1 cellular context compared by ENCODE assay signal in the genomic region with DNA sequence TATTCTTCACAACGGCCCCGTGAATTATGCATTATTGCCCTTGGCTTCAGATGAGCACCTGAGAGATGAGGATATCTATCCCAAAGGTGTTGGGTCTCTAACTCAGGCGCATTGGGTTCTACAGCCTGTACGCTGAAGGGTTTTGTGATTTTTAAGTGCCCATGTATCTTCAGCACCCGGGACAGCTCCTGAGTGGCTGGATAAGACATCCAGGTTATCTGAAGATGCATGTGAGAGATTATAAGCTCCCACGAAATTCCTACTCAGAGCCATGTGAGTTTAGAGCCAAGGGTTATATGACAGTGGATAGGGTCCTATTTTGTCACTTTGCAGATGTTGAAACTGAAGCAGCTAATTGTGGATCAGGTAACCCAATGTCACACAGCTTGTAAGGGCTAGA.
A peak's percentile ranks its signal among the peaks of the same experiment; 100 is the strongest.
TF ChIP-seq lines count a peak whose summit lies in the region.

No MANE protein-coding gene starts in this region.

TF ChIP-seq in A549, 52 proteins besides CTCF, POLR2A, EP300 and RAD21:
- TF ChIP-seq, protein P1, sequence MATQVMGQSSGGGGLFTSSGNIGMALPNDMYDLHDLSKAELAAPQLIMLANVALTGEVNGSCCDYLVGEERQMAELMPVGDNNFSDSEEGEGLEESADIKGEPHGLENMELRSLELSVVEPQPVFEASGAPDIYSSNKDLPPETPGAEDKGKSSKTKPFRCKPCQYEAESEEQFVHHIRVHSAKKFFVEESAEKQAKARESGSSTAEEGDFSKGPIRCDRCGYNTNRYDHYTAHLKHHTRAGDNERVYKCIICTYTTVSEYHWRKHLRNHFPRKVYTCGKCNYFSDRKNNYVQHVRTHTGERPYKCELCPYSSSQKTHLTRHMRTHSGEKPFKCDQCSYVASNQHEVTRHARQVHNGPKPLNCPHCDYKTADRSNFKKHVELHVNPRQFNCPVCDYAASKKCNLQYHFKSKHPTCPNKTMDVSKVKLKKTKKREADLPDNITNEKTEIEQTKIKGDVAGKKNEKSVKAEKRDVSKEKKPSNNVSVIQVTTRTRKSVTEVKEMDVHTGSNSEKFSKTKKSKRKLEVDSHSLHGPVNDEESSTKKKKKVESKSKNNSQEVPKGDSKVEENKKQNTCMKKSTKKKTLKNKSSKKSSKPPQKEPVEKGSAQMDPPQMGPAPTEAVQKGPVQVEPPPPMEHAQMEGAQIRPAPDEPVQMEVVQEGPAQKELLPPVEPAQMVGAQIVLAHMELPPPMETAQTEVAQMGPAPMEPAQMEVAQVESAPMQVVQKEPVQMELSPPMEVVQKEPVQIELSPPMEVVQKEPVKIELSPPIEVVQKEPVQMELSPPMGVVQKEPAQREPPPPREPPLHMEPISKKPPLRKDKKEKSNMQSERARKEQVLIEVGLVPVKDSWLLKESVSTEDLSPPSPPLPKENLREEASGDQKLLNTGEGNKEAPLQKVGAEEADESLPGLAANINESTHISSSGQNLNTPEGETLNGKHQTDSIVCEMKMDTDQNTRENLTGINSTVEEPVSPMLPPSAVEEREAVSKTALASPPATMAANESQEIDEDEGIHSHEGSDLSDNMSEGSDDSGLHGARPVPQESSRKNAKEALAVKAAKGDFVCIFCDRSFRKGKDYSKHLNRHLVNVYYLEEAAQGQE (IDR thresholded peaks at IDR 0.05) = peak; percentile 80
- TF ChIP-seq, protein P2, sequence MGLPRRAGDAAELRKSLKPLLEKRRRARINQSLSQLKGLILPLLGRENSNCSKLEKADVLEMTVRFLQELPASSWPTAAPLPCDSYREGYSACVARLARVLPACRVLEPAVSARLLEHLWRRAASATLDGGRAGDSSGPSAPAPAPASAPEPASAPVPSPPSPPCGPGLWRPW (IDR thresholded peaks at IDR 0.05) = no peak
TF ChIP-seq in A549: peak in this region for 1.
